In the genomic region with DNA sequence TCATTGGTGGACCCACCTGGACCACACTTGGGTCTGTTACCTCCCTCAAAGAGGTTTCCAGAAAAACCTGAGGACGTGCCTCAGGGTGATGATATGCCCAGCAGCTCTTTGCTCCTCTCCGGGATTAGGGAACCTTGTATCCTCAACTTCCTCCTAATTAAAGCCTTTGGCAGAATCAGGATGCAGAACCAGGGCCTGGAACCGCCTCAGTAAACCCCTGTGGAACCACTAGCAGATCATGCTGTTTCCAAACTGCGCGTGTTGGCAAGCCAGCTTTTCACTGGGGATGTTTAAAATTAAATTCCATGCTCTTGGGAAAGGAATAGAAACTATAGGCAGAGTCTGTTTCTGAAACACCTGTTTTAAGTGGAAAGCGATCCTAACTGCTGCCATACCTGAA, we compare ENCODE assay signal across 17 cellular contexts.
"Had no signal": no experiment of that assay in that cellular context is flagged by ENCODE, and none has a peak within 500 bp of the region (broad histone marks: within the 10 kb centered on the region; RNA-seq: fewer than 3 reads in every experiment).

No MANE protein-coding gene starts in this region.

- H3K27ac Mint-ChIP-seq: activated CD4-positive, alpha-beta T cell treated with anti-CD3 and anti-CD28 coated beads, Interleukin-2, amount 10 ng/mL, durations not matched to agents 24 days and 14 days; activated CD8-positive, alpha-beta T cell treated with anti-CD3 and anti-CD28 coated beads for 36 hours; activated naive CD8-positive, alpha-beta T cell treated with anti-CD3 and anti-CD28 coated beads, Interleukin-2, amount 10 ng/mL, durations not matched to agents 7 days and 5 days; activated T-cell treated with anti-CD3 and anti-CD28 coated beads, Interleukin-2, amount 50 U/mL, for 24 hours; activated T-helper 2 cell treated with anti-CD3 and anti-CD28 coated beads, Interferon-gamma antibody, Interleukin-2, Interleukin-4, amounts not matched to agents 10 μg/mL and 5 μg/mL and 100 μg/mL, durations not matched to agents 14 hours and 24 hours and 36 hours; brain; stimulated activated naive CD8-positive, alpha-beta T cell treated with anti-CD3 and anti-CD28 coated beads, Interleukin-15, Interleukin-2, amounts not matched to agents 100 ng/mL and 50 ng/mL, for 24 hours had no signal

- H3K27me3 ChIP-seq: gastroesophageal sphincter, heart left ventricle, left lung, right atrium auricular region, transverse colon had no signal

- H3K4me1 Mint-ChIP-seq: activated naive CD8-positive, alpha-beta T cell treated with anti-CD3 and anti-CD28 coated beads, Interleukin-2, amount 10 ng/mL, durations not matched to agents 7 days and 5 days had no signal

- H3K4me3 Mint-ChIP-seq: activated CD4-positive, alpha-beta T cell treated with anti-CD3 and anti-CD28 coated beads, Interleukin-2, amount 10 ng/mL, durations not matched to agents 24 days and 14 days; activated CD8-positive, alpha-beta T cell treated with anti-CD3 and anti-CD28 coated beads for 36 hours; activated naive CD8-positive, alpha-beta T cell treated with anti-CD3 and anti-CD28 coated beads, Interleukin-2, amount 10 ng/mL, durations not matched to agents 7 days and 5 days; activated T-cell treated with anti-CD3 and anti-CD28 coated beads, Interleukin-2, amount 50 U/mL, for 24 hours; brain; stimulated activated naive CD8-positive, alpha-beta T cell treated with anti-CD3 and anti-CD28 coated beads, Interleukin-15, Interleukin-2, amounts not matched to agents 100 ng/mL and 50 ng/mL, for 24 hours had no signal

- H3K4me3 ChIP-seq: gastroesophageal sphincter, heart left ventricle, left lung, prostate gland, right atrium auricular region, transverse colon had no signal

- H3K9me3 Mint-ChIP-seq: activated CD4-positive, alpha-beta T cell treated with anti-CD3 and anti-CD28 coated beads, Interleukin-2, amount 10 ng/mL, durations not matched to agents 24 days and 14 days; activated CD8-positive, alpha-beta T cell treated with anti-CD3 and anti-CD28 coated beads for 36 hours; activated naive CD8-positive, alpha-beta T cell treated with anti-CD3 and anti-CD28 coated beads, Interleukin-2, amount 10 ng/mL, durations not matched to agents 7 days and 5 days; activated T-cell treated with anti-CD3 and anti-CD28 coated beads, Interleukin-2, amount 50 U/mL, for 24 hours; activated T-helper 2 cell treated with anti-CD3 and anti-CD28 coated beads, Interferon-gamma antibody, Interleukin-2, Interleukin-4, amounts not matched to agents 10 μg/mL and 5 μg/mL and 100 μg/mL, durations not matched to agents 14 hours and 24 hours and 36 hours; brain; stimulated activated naive CD8-positive, alpha-beta T cell treated with anti-CD3 and anti-CD28 coated beads, Interleukin-15, Interleukin-2, amounts not matched to agents 100 ng/mL and 50 ng/mL, for 24 hours had no signal

- H3K9me3 ChIP-seq: gastroesophageal sphincter, heart left ventricle, left lung, prostate gland, right atrium auricular region, transverse colon had no signal

- H3K36me3 Mint-ChIP-seq: activated naive CD8-positive, alpha-beta T cell treated with anti-CD3 and anti-CD28 coated beads, Interleukin-2, amount 10 ng/mL, durations not matched to agents 7 days and 5 days; brain had no signal

- H3K36me3 ChIP-seq: left lung, prostate gland, transverse colon had no signal

- H3K27ac ChIP-seq: left lung, prostate gland, right atrium auricular region had no signal

- H3K27me3 Mint-ChIP-seq: activated CD8-positive, alpha-beta T cell treated with anti-CD3 and anti-CD28 coated beads for 36 hours; brain; stimulated activated naive CD8-positive, alpha-beta T cell treated with anti-CD3 and anti-CD28 coated beads, Interleukin-15, Interleukin-2, amounts not matched to agents 100 ng/mL and 50 ng/mL, for 24 hours had no signal

- ATAC-seq: activated CD8-positive, alpha-beta T cell treated with anti-CD3 and anti-CD28 coated beads for 36 hours; esophagus mucosa; gastroesophageal sphincter had no signal

- H3K4me1 ChIP-seq: prostate gland had no signal

- DNase-seq: activated CD4-positive, alpha-beta T cell treated with anti-CD3 and anti-CD28 coated beads, Interleukin-2, amount 10 ng/mL, durations not matched to agents 24 days and 14 days; activated CD8-positive, alpha-beta T cell treated with anti-CD3 and anti-CD28 coated beads for 36 hours; activated naive CD4-positive, alpha-beta T cell treated with Interleukin-2 at 50 U/mL for 16 hours; activated naive CD8-positive, alpha-beta T cell treated with anti-CD3 and anti-CD28 coated beads, Interleukin-2, amount 10 ng/mL, durations not matched to agents 7 days and 5 days; activated T-cell treated with anti-CD3 and anti-CD28 coated beads, Interleukin-2, amount 50 U/mL, for 24 hours; amygdala; central memory CD4-positive, alpha-beta T cell; heart left ventricle; left lung; transverse colon had no signal
